In the genomic region with DNA sequence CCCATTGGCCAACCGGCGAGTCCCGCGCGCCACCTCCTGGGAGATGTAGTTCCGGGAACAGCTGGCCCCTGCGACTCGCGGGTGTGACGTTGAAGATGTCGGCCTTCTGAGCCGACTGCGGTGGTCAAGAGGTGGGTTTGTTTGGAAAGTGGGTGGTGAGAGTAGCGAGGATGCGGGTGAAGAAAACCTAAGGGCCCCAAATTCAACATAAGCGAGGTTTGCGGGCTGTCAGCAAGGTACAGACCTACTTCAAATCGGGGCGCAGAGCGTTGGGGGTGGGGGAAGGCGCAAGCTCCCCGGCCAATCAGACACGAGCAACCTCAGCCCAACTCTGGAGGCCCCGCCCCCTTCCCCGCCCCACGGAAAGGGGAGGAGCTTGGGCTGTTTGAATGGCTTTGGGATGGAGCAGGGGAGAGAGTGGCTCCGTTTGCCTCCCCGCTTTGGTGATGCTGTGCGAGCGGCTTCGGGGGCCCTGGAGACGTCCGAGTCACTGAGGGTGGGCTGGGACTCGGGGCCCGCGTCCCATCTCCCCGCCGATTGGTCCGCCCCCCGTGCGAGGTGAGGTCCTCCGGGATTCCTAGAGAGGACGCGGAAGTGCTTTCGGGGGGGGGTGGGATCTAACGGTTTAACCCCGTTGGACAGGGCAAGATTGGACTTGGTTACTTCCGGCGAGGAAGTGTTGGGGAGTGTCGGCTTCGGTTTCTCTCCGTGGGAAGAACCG, we compare ENCODE assay signal across 8 cellular contexts. TPM values are rescaled to one million over a fixed set of nuclear protein-coding genes. Genes with fewer than 3 reads are reported as not detected.
DNase-seq lines count a peak whose midpoint lies in the region; ATAC-seq lines count a peak whose summit lies in the region.

ZKSCAN5 (plus strand) TSS at position 60 of the 721 bp plus-strand sequence. CDS start 1,383 bp downstream, outside the sequence.

- peak within 1 kb of the TSS; percentile 86 for H2BK120ac ChIP-seq in mesenchymal stem cell (ENCODE audit: low read depth, low read length)

- H3K4me3 ChIP-seq in mesenchymal stem cell (ENCODE audit: insufficient read depth in 1 of 2, low read depth in 1 of 2, low read length in 2 of 2), result peak within 1 kb of the TSS; percentile 83 to 85

- H2BK12ac ChIP-seq in mesenchymal stem cell (ENCODE audit: low read length in 2 of 2), result peak within 1 kb of the TSS in 1 of 2 experiments; percentile 47

- peak; percentile 98 for DNase-seq in COLO829 (ENCODE audit: low spot score)
- peak; percentile 96 for DNase-seq in HT1080 (ENCODE audit: low read depth)
- DNase-seq in NOMO-1 (lab: John Stamatoyannopoulos, UW; ENCODE audit: unreplicated experiment in 2 of 2), result peak; percentile 99 to 100
- peak; percentile 92 to 96 for DNase-seq in activated CD8-positive, alpha-beta memory T cell treated with anti-CD3 and anti-CD28 coated beads for 4 hours (ENCODE audit: low read depth in 2 of 2)
- peak; percentile 94 to 97 (median 94) for DNase-seq in effector memory CD8-positive, alpha-beta T cell
- DNase-seq in mesenchymal stem cell, result peak; percentile 98
- peak; percentile 93 for DNase-seq in stimulated activated CD8-positive, alpha-beta memory T cell treated with anti-CD3 and anti-CD28 coated beads, Interleukin-12 subunit alpha, Interleukin-12 subunit beta, amount 100 ng/mL, for 24 hours (ENCODE audit: extremely low read depth)

- H3K79me1 ChIP-seq in mesenchymal stem cell (replicated peaks; ENCODE audit: low read length, poor library complexity, severe bottlenecking), result peaks cover 3% of the 10 kb centered on the region

- H2AK5ac ChIP-seq in mesenchymal stem cell (ENCODE audit: low read length, severe bottlenecking), result peak within 1 kb of the TSS; percentile 31

- H3K4me1 ChIP-seq in mesenchymal stem cell (ENCODE audit: control insufficient read depth, insufficient read depth, low read depth, low read length), result peaks cover 15% of the 10 kb centered on the region

- H3K4me1 Mint-ChIP-seq in effector memory CD8-positive, alpha-beta T cell (ENCODE audit: low read depth in 2 of 2), result peaks cover 13 to 15% of the 10 kb centered on the region in 2 donors

- peak within 1 kb of the TSS; percentile 90 for H3K27ac ChIP-seq in mesenchymal stem cell (ENCODE audit: low read length, poor library complexity, severe bottlenecking)

- peak; percentile 68 for ATAC-seq in GM21360 (IDR thresholded peaks at IDR 0.05; ENCODE audit: unreplicated experiment)
- ATAC-seq in effector memory CD8-positive, alpha-beta T cell (replicated peaks), result peak; percentile 81

- peak within 1 kb of the TSS; percentile 87 to 98 for H3K4me3 Mint-ChIP-seq in effector memory CD8-positive, alpha-beta T cell

- peak within 1 kb of the TSS; percentile 90 for H4K8ac ChIP-seq in mesenchymal stem cell (ENCODE audit: low read length)

- H3K23ac ChIP-seq in mesenchymal stem cell (ENCODE audit: low read length in 2 of 2), result peak within 1 kb of the TSS in 1 of 2 experiments; percentile 31

- H3K27me3 Mint-ChIP-seq in effector memory CD8-positive, alpha-beta T cell, result no peaks in the 10 kb centered on the region

- no peaks in the 10 kb centered on the region for H3K27me3 ChIP-seq in mesenchymal stem cell (ENCODE audit: control insufficient read depth in 1 of 2, insufficient read depth in 1 of 2, low read length in 2 of 2)

- H3K9me3 ChIP-seq in mesenchymal stem cell (ENCODE audit: control insufficient read depth, low read length), result no peaks in the 10 kb centered on the region

- peak within 1 kb of the TSS; percentile 88 for H3K9ac ChIP-seq in mesenchymal stem cell (ENCODE audit: low read length)

- H2BK15ac ChIP-seq in mesenchymal stem cell (ENCODE audit: low read depth, poor library complexity, severe bottlenecking), result peak within 1 kb of the TSS; percentile 98

- peak within 1 kb of the TSS in 1 of 2 experiments; percentile 72 for H3K14ac ChIP-seq in mesenchymal stem cell (ENCODE audit: low read length in 2 of 2)

- WGBS in mesenchymal stem cell, result under 1% methylated on average over 40 of the region's 53 CpGs

- peak within 1 kb of the TSS; percentile 95 for H3K27ac Mint-ChIP-seq in effector memory CD8-positive, alpha-beta T cell

- H4K91ac ChIP-seq in mesenchymal stem cell (ENCODE audit: low read length), result peak within 1 kb of the TSS; percentile 70

- peaks cover under 1 to 10% of the 10 kb centered on the region in 2 experiments for H3K36me3 ChIP-seq in mesenchymal stem cell (ENCODE audit: control insufficient read depth in 1 of 2, insufficient read depth in 2 of 2, low read depth in 1 of 2, low read length in 2 of 2)

- H2BK5ac ChIP-seq in mesenchymal stem cell (ENCODE audit: low read depth, low read length, poor library complexity, severe bottlenecking), result peak within 1 kb of the TSS; percentile 67

- peak within 1 kb of the TSS; percentile 82 to 93 for H3K18ac ChIP-seq in mesenchymal stem cell (ENCODE audit: low read depth in 1 of 2, low read length in 2 of 2)

- H3K4ac ChIP-seq in mesenchymal stem cell (ENCODE audit: low read depth in 1 of 2, low read length in 2 of 2), result peak within 1 kb of the TSS in 1 of 2 experiments; percentile 87

- peaks cover 23% of the 10 kb centered on the region for H3K36me3 Mint-ChIP-seq in effector memory CD8-positive, alpha-beta T cell (ENCODE audit: insufficient read depth)

- H3K4me2 ChIP-seq in mesenchymal stem cell (ENCODE audit: low read length, poor library complexity, severe bottlenecking), result peak within 1 kb of the TSS; percentile 64

- H2AFZ ChIP-seq in mesenchymal stem cell (ENCODE audit: low read depth, low read length), result peak within 1 kb of the TSS; percentile 99

- H3K9me3 Mint-ChIP-seq in effector memory CD8-positive, alpha-beta T cell, result no peaks in the 10 kb centered on the region

RNA-seq across cellular contexts. Expression of gene ZKSCAN5, which starts in this region (rescaled TPM):
- 15.5 and 16.0 TPM in 2 replicates for total RNA-seq in HT1080 (2014; rRNA removed; shearing (Covaris generic))
- polyA plus RNA-seq in HT1080 (2015; cell fraction: cytosol; rRNA removed), result 8.5 and 9.8 TPM in 2 replicates
- 10.0 and 11.4 TPM in 2 replicates for polyA plus RNA-seq in HT1080 (2015; cell fraction: nucleus; rRNA removed)
- polyA plus RNA-seq in mesenchymal stem cell (2013, experiment 1 of 2), result 7.6 TPM
- 8.2 TPM for polyA plus RNA-seq in mesenchymal stem cell (2013, experiment 2 of 2)

Comparison
In these comparisons a context has a peak if more than half of its experiments do, and no peak if none do; other contexts are left out.
1. Peak in every context shown above with its lines: DNase-seq, ATAC-seq, H3K4me3 ChIP-seq and H3K27ac ChIP-seq.